In genomic region chr20:53502820-53503219, GRCh38 we compare ENCODE assay signal across 20 cellular contexts.
"Had no signal": no experiment of that assay in that cellular context is flagged by ENCODE, and none has a peak within 500 bp of the region (broad histone marks: within the 10 kb centered on the region; RNA-seq: fewer than 3 reads in every experiment).

No MANE protein-coding gene starts in this region.

- H3K36me3 Mint-ChIP-seq: activated CD4-positive, alpha-beta memory T cell treated with anti-CD3 and anti-CD28 coated beads for 36 hours; activated CD8-positive, alpha-beta memory T cell treated with anti-CD3 and anti-CD28 coated beads, Interleukin-2, amount 10 ng/mL, durations not matched to agents 7 days and 5 days had no signal

- H3K27ac Mint-ChIP-seq: activated CD4-positive, alpha-beta memory T cell treated with anti-CD3 and anti-CD28 coated beads for 36 hours; activated CD8-positive, alpha-beta memory T cell treated with anti-CD3 and anti-CD28 coated beads, Interleukin-2, amount 10 ng/mL, durations not matched to agents 7 days and 5 days; activated naive CD4-positive, alpha-beta T cell treated with anti-CD3 and anti-CD28 coated beads for 36 hours; activated naive CD8-positive, alpha-beta T cell treated with anti-CD3 and anti-CD28 coated beads, Interleukin-2, amount 50 U/mL, for 24 hours; activated T-helper 2 cell treated with anti-CD3 and anti-CD28 coated beads, Interferon-gamma antibody, Interleukin-2, Interleukin-4, amounts not matched to agents 10 μg/mL and 5 μg/mL and 100 μg/mL, durations not matched to agents 14 hours and 24 hours and 36 hours; dendritic cell treated with granulocyte-macrophage colony-stimulating factor and Interleukin-4, amounts not matched to agents 40 ng/mL and 50 ng/mL, for 4 days; effector memory CD8-positive, alpha-beta T cell; memory B cell; naive thymus-derived CD8-positive, alpha-beta T cell; stimulated activated memory B cell treated with anti-CD40 and anti-IgM and Interleukin-4, amounts not matched to agents 10 μg/mL and 1 μg/mL and 100 μg/mL, for 72 hours had no signal

- H3K27me3 Mint-ChIP-seq: activated CD8-positive, alpha-beta memory T cell treated with anti-CD3 and anti-CD28 coated beads, Interleukin-2, amount 10 ng/mL, durations not matched to agents 7 days and 5 days; activated naive CD8-positive, alpha-beta T cell treated with anti-CD3 and anti-CD28 coated beads, Interleukin-2, amount 50 U/mL, for 24 hours had no signal

- H3K4me3 Mint-ChIP-seq: activated CD4-positive, alpha-beta memory T cell treated with anti-CD3 and anti-CD28 coated beads for 36 hours; activated CD8-positive, alpha-beta memory T cell treated with anti-CD3 and anti-CD28 coated beads, Interleukin-2, amount 10 ng/mL, durations not matched to agents 7 days and 5 days; activated naive CD4-positive, alpha-beta T cell treated with anti-CD3 and anti-CD28 coated beads for 36 hours; activated naive CD8-positive, alpha-beta T cell treated with anti-CD3 and anti-CD28 coated beads, Interleukin-2, amount 50 U/mL, for 24 hours; dendritic cell treated with granulocyte-macrophage colony-stimulating factor and Interleukin-4, amounts not matched to agents 40 ng/mL and 50 ng/mL, for 4 days; effector memory CD8-positive, alpha-beta T cell; memory B cell; naive thymus-derived CD8-positive, alpha-beta T cell; stimulated activated memory B cell treated with anti-CD40 and anti-IgM and Interleukin-4, amounts not matched to agents 10 μg/mL and 1 μg/mL and 100 μg/mL, for 72 hours had no signal

- H3K27ac ChIP-seq: breast epithelium, epithelial cell of prostate, thyroid gland had no signal

- H3K9me3 ChIP-seq: breast epithelium, thyroid gland had no signal

- H3K9me3 Mint-ChIP-seq: activated naive CD8-positive, alpha-beta T cell treated with anti-CD3 and anti-CD28 coated beads, Interleukin-2, amount 50 U/mL, for 24 hours; activated T-helper 2 cell treated with anti-CD3 and anti-CD28 coated beads, Interferon-gamma antibody, Interleukin-2, Interleukin-4, amounts not matched to agents 10 μg/mL and 5 μg/mL and 100 μg/mL, durations not matched to agents 14 hours and 24 hours and 36 hours; dendritic cell treated with granulocyte-macrophage colony-stimulating factor and Interleukin-4, amounts not matched to agents 40 ng/mL and 50 ng/mL, for 4 days; effector memory CD8-positive, alpha-beta T cell; naive thymus-derived CD8-positive, alpha-beta T cell; stimulated activated memory B cell treated with anti-CD40 and anti-IgM and Interleukin-4, amounts not matched to agents 10 μg/mL and 1 μg/mL and 100 μg/mL, for 72 hours had no signal

- H3K27me3 ChIP-seq: breast epithelium, thyroid gland had no signal

- H3K4me1 ChIP-seq: breast epithelium, thyroid gland had no signal

- DNase-seq: activated CD4-positive, alpha-beta memory T cell treated with anti-CD3 and anti-CD28 coated beads for 36 hours; activated CD8-positive, alpha-beta memory T cell treated with anti-CD3 and anti-CD28 coated beads, Interleukin-2, amount 10 ng/mL, durations not matched to agents 7 days and 5 days; activated naive CD4-positive, alpha-beta T cell treated with anti-CD3 and anti-CD28 coated beads for 36 hours; activated naive CD8-positive, alpha-beta T cell treated with anti-CD3 and anti-CD28 coated beads, Interleukin-2, amount 50 U/mL, for 24 hours; activated T-cell treated with anti-CD3 and anti-CD28 coated beads, Interleukin-2, amount 50 U/mL, for 1 hour; aorta; effector memory CD8-positive, alpha-beta T cell; foreskin melanocyte; kidney glomerular epithelial cell; left ventricle myocardium superior; naive thymus-derived CD8-positive, alpha-beta T cell; occipital lobe; T1000; thyroid gland had no signal

- ATAC-seq: activated CD8-positive, alpha-beta memory T cell treated with anti-CD3 and anti-CD28 coated beads, Interleukin-2, amount 10 ng/mL, durations not matched to agents 7 days and 5 days; activated naive CD8-positive, alpha-beta T cell treated with anti-CD3 and anti-CD28 coated beads, Interleukin-2, amount 50 U/mL, for 24 hours; effector memory CD8-positive, alpha-beta T cell; left ventricle myocardium superior; naive thymus-derived CD8-positive, alpha-beta T cell; stimulated activated memory B cell treated with anti-CD40 and anti-IgM and Interleukin-4, amounts not matched to agents 10 μg/mL and 1 μg/mL and 100 μg/mL, for 72 hours had no signal

- H3K4me1 Mint-ChIP-seq: activated CD8-positive, alpha-beta memory T cell treated with anti-CD3 and anti-CD28 coated beads, Interleukin-2, amount 10 ng/mL, durations not matched to agents 7 days and 5 days; activated naive CD8-positive, alpha-beta T cell treated with anti-CD3 and anti-CD28 coated beads, Interleukin-2, amount 50 U/mL, for 24 hours; memory B cell; naive thymus-derived CD8-positive, alpha-beta T cell; stimulated activated memory B cell treated with anti-CD40 and anti-IgM and Interleukin-4, amounts not matched to agents 10 μg/mL and 1 μg/mL and 100 μg/mL, for 72 hours had no signal

- H3K4me3 ChIP-seq: breast epithelium, thyroid gland had no signal

- H3K36me3 ChIP-seq: breast epithelium, thyroid gland had no signal
